In genomic region chr4:137106287-137106686, GRCh38 we compare ENCODE assay signal across 15 cellular contexts.
DNase-seq lines count a peak whose midpoint lies in the region; ATAC-seq and TF ChIP-seq lines count a peak whose summit lies in the region.
"Had no signal": no experiment of that assay in that cellular context is flagged by ENCODE, and none has a peak within 500 bp of the region (broad histone marks: within the 10 kb centered on the region; RNA-seq: fewer than 3 reads in every experiment).

No MANE protein-coding gene starts in this region.

- no peaks in the 10 kb centered on the region for H3K36me3 ChIP-seq in right atrium auricular region
- no peaks in the 10 kb centered on the region for H3K36me3 ChIP-seq in psoas muscle (ENCODE audit: insufficient read depth in 1 of 2, low read depth in 1 of 2)

- H3K27me3 Mint-ChIP-seq in nephron (ENCODE audit: low read depth), result no peaks in the 10 kb centered on the region
- H3K27me3 Mint-ChIP-seq: IgD-negative memory B cell had no signal

- ATAC-seq in Right ventricle myocardium inferior (peak; percentile 59), psoas muscle (no peak)
- ATAC-seq: CD8-positive, alpha-beta T cell had no signal

- no peak overlapping the region for H3K4me3 ChIP-seq in right atrium auricular region
- H3K4me3 ChIP-seq in fibroblast of pulmonary artery (replicated peaks; ENCODE audit: low read depth, low read length), result no peak overlapping the region
- no peak overlapping the region for H3K4me3 ChIP-seq in psoas muscle
- H3K4me3 ChIP-seq: GM23248 had no signal

- 59 to 68% (median 67%) methylated on average over 3 of the region's 3 CpGs for WGBS in psoas muscle, 3 donors

- H3K9me3 ChIP-seq in right atrium auricular region, result peaks cover 0 to 1% of the 10 kb centered on the region in 2 donors
- no peaks in the 10 kb centered on the region for H3K9me3 ChIP-seq in psoas muscle

- H3K27me3 ChIP-seq in right atrium auricular region, result no peaks in the 10 kb centered on the region
- H3K27me3 ChIP-seq in psoas muscle (ENCODE audit: insufficient read depth in 3 of 3, low read length in 2 of 3), result no peaks in the 10 kb centered on the region

- H3K36me3 Mint-ChIP-seq in nephron (ENCODE audit: low read depth), result no peaks in the 10 kb centered on the region
- H3K36me3 Mint-ChIP-seq: CD14-positive monocyte; CD8-positive, alpha-beta T cell; IgD-negative memory B cell had no signal

- H3K4me1 ChIP-seq in right atrium auricular region (no peaks in the 10 kb centered on the region), psoas muscle (no peaks in the 10 kb centered on the region)

- H3K27ac ChIP-seq in right atrium auricular region, result no peak overlapping the region
- no peak overlapping the region for H3K27ac ChIP-seq in psoas muscle
- H3K27ac ChIP-seq: 22Rv1, GM23248 had no signal

- H3K27ac Mint-ChIP-seq in nephron, result peak overlapping the region in 2 of 3 experiments; percentile 9 to 16
- H3K27ac Mint-ChIP-seq: CD14-positive monocyte; CD8-positive, alpha-beta T cell; IgD-negative memory B cell had no signal

- intact Hi-C loops in Right ventricle myocardium inferior (cut with DNase I) (no loop called here), psoas muscle (cut with DNase I) (no loop called here)

- H3K4me1 Mint-ChIP-seq in nephron, result peaks cover 5% of the 10 kb centered on the region
- H3K4me1 Mint-ChIP-seq: CD14-positive monocyte, IgD-negative memory B cell had no signal

- no peak for TF ChIP-seq CTCF in right atrium auricular region (IDR thresholded peaks at IDR 0.05)
- TF ChIP-seq CTCF in fibroblast of pulmonary artery (IDR thresholded peaks at IDR 0.05; ENCODE audit: low read length, missing control alignments), result no peak
- no peak for TF ChIP-seq CTCF in nephron (IDR thresholded peaks at IDR 0.05; ENCODE audit: unreplicated experiment in 3 of 3)
- no peak for TF ChIP-seq CTCF in psoas muscle (IDR thresholded peaks at IDR 0.05)

- no peak overlapping the region for H3K4me3 Mint-ChIP-seq in nephron
- H3K4me3 Mint-ChIP-seq: CD14-positive monocyte; CD8-positive, alpha-beta T cell; IgD-negative memory B cell had no signal

- H3K9me3 Mint-ChIP-seq in nephron, result no peaks in the 10 kb centered on the region
- H3K9me3 Mint-ChIP-seq: CD14-positive monocyte had no signal

- no peak for DNase-seq in Right ventricle myocardium inferior (ENCODE audit: missing footprints)
- DNase-seq in right atrium auricular region (ENCODE audit: low spot score), result no peak
- DNase-seq in fibroblast of pulmonary artery (ENCODE audit: low read depth), result peak; percentile 45
- DNase-seq in psoas muscle, result no peak
- DNase-seq in DMS 273 (lab: John Stamatoyannopoulos, UW; ENCODE audit: unreplicated experiment), result no peak
- no peak for DNase-seq in NCI-H146 treated with DMSO at 0.1 percent for 48 hours (lab: John Stamatoyannopoulos, UW; ENCODE audit: unreplicated experiment)
- DNase-seq: CD8-positive, alpha-beta T cell; COR-L47; GF-D8; GM23248; H7 had no signal
